8 cellular contexts compared by ENCODE assay signal in the genomic region with DNA sequence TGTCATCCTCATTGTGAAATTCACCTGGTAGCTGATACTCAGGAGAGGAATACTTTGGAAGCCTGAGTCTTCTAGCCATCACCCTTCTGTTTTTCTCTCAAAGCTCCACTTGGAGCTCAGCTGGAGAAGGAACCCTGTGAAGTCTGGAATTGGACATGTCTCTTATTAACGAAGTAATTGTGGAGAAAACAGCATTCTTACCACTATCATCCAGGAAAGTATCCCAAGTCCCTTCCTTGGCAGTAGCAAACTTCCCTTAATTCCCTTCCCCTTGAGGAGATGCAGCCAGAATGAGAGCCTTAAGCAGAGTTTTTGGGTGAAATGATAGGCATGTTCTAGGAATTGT. TPM values are rescaled to one million over a fixed set of nuclear protein-coding genes. Genes with fewer than 3 reads are reported as not detected.
DNase-seq lines count a peak whose midpoint lies in the region; ATAC-seq, FAIRE-seq and TF ChIP-seq lines count a peak whose summit lies in the region.

No MANE protein-coding gene starts in this region.

- CTCF ChIA-PET in activated naive CD4-positive, alpha-beta T cell treated with anti-CD3 and anti-CD28 coated beads for 36 hours (lab: Charles Lee): interaction anchor here (1.0 kb wide), 1 partner anchor 18 kb away, joined by 6 read pairs; no protein-coding TSS in a partner anchor

- intact Hi-C loops in activated naive CD4-positive, alpha-beta T cell treated with anti-CD3 and anti-CD28 coated beads for 36 hours (cut with micrococcal nuclease): loop anchor here (1.0 to 10.0 kb wide), 4 partner anchors 31 to 645 kb away; partner anchors contain the start of genes RFX7, TCF12 and ZNF280D
- intact Hi-C loops in body of pancreas (cut with DNase I): no loop called here

- DNase-seq in activated naive CD4-positive, alpha-beta T cell treated with anti-CD3 and anti-CD28 coated beads for 36 hours: no peak
- no peak for DNase-seq in activated naive CD4-positive, alpha-beta T cell treated with anti-CD3 and anti-CD28 coated beads, Interleukin-2, amount 50 U/mL, for 16 hours
- DNase-seq in body of pancreas: no peak
- no peak for DNase-seq in memory B cell (ENCODE audit: low spot score in 2 of 2)
- no peak for DNase-seq in upper lobe of left lung
- DNase-seq in ecto neural progenitor cell (ENCODE audit: low spot score): no peak
- DNase-seq in activated gamma-delta T cell (lab: John Stamatoyannopoulos, UW): no peak
- DNase-seq in GM12891 (ENCODE audit: insufficient read length, low spot score): no peak

- H3K4me1 Mint-ChIP-seq in activated naive CD4-positive, alpha-beta T cell treated with anti-CD3 and anti-CD28 coated beads for 36 hours (ENCODE audit: low read depth): peaks cover 20% of the 10 kb centered on the region
- peaks cover 17% of the 10 kb centered on the region for H3K4me1 Mint-ChIP-seq in memory B cell

- no peak for TF ChIP-seq EP300 in upper lobe of left lung (IDR thresholded peaks at IDR 0.05)

- H3K27me3 Mint-ChIP-seq in activated naive CD4-positive, alpha-beta T cell treated with anti-CD3 and anti-CD28 coated beads for 36 hours (ENCODE audit: low read depth): no peaks in the 10 kb centered on the region
- no peaks in the 10 kb centered on the region for H3K27me3 Mint-ChIP-seq in memory B cell

- WGBS in body of pancreas, 2 donors: 0% methylated on average over 1 of the region's 1 CpG
- 11 to 13% methylated on average over 1 of the region's 1 CpG for WGBS in upper lobe of left lung, 2 donors

- TF ChIP-seq CTCF in body of pancreas (IDR thresholded peaks at IDR 0.05) (no peak), upper lobe of left lung (IDR thresholded peaks at IDR 0.05) (no peak)

- peak overlapping the region; percentile 78 for H3K27ac Mint-ChIP-seq in activated naive CD4-positive, alpha-beta T cell treated with anti-CD3 and anti-CD28 coated beads for 36 hours
- peak overlapping the region; percentile 92 for H3K27ac Mint-ChIP-seq in memory B cell

- H3K27me3 ChIP-seq in body of pancreas: no peaks in the 10 kb centered on the region
- H3K27me3 ChIP-seq in upper lobe of left lung: no peaks in the 10 kb centered on the region

- peak overlapping the region; percentile 76 for H3K4me3 Mint-ChIP-seq in activated naive CD4-positive, alpha-beta T cell treated with anti-CD3 and anti-CD28 coated beads for 36 hours
- H3K4me3 Mint-ChIP-seq in memory B cell: peak overlapping the region; percentile 83

- H3K36me3 ChIP-seq in body of pancreas (replicated peaks in 1 of 2; ENCODE audit: insufficient read depth in 1 of 2, low read depth in 2 of 2) (no peaks in the 10 kb centered on the region), upper lobe of left lung (no peaks in the 10 kb centered on the region)

- H3K9me3 ChIP-seq in body of pancreas (no peaks in the 10 kb centered on the region), upper lobe of left lung (no peaks in the 10 kb centered on the region)

- no peaks in the 10 kb centered on the region for H3K9me3 Mint-ChIP-seq in activated naive CD4-positive, alpha-beta T cell treated with anti-CD3 and anti-CD28 coated beads for 36 hours
- H3K9me3 Mint-ChIP-seq in memory B cell: no peaks in the 10 kb centered on the region

- H3K4me1 ChIP-seq in body of pancreas (peaks cover 17% of the 10 kb centered on the region), upper lobe of left lung (peaks cover 8 to 21% (median 10%) of the 10 kb centered on the region in 4 donors)

- no peaks in the 10 kb centered on the region for H3K36me3 Mint-ChIP-seq in activated naive CD4-positive, alpha-beta T cell treated with anti-CD3 and anti-CD28 coated beads for 36 hours (ENCODE audit: low read depth)
- H3K36me3 Mint-ChIP-seq in memory B cell: no peaks in the 10 kb centered on the region

- FAIRE-seq in GM12891 (lab: Jason Lieb, UNC): no peak

- H3K4me3 ChIP-seq in body of pancreas: peak overlapping the region; percentile 28 to 39
- peak overlapping the region; percentile 58 to 71 (median 64) for H3K4me3 ChIP-seq in upper lobe of left lung

- H3K27ac ChIP-seq in body of pancreas: peak overlapping the region; percentile 97 to 99 (median 98)
- H3K27ac ChIP-seq in upper lobe of left lung: peak overlapping the region; percentile 95 to 98 (median 97)

- TF ChIP-seq POLR2A in body of pancreas (IDR thresholded peaks at IDR 0.05): no peak
- no peak for TF ChIP-seq POLR2A in upper lobe of left lung (IDR thresholded peaks at IDR 0.05)
- TF ChIP-seq POLR2A in GM12891 (IDR thresholded peaks at IDR 0.05; ENCODE audit: low read depth, low read length): no peak

- no peak for ATAC-seq in body of pancreas
- no peak for ATAC-seq in memory B cell (ENCODE audit: low read depth)
- no peak for ATAC-seq in upper lobe of left lung (ENCODE audit: low FRiP score in 2 of 2)

TF ChIP-seq in GM12891, 5 proteins besides CTCF, POLR2A, EP300 and RAD21:
- no peak for TF ChIP-seq TAF1 (IDR thresholded peaks at IDR 0.05; ENCODE audit: low read depth, low read length)

RNA-seq across cellular contexts. Expression of gene TCF12, which starts 30.7 kb away (rescaled TPM):
- 10 to 100 TPM; 65.7 to 70.7 TPM for total RNA-seq in activated naive CD4-positive, alpha-beta T cell treated with anti-CD3 and anti-CD28 coated beads for 36 hours
- total RNA-seq in body of pancreas (10 to 100 TPM; 27.2 to 49.4 TPM), upper lobe of left lung (100 to 1,000 TPM in 4 of 6 donors, 10 to 100 TPM in 2; 74.5 to 257 (median 103) TPM)
- polyA plus RNA-seq in GM12891 (2012; ENCODE audit: low read depth, missing spikeins): 15.4 TPM
